Comparison of ENCODE assay signal across 1 cellular context in the genomic region with DNA sequence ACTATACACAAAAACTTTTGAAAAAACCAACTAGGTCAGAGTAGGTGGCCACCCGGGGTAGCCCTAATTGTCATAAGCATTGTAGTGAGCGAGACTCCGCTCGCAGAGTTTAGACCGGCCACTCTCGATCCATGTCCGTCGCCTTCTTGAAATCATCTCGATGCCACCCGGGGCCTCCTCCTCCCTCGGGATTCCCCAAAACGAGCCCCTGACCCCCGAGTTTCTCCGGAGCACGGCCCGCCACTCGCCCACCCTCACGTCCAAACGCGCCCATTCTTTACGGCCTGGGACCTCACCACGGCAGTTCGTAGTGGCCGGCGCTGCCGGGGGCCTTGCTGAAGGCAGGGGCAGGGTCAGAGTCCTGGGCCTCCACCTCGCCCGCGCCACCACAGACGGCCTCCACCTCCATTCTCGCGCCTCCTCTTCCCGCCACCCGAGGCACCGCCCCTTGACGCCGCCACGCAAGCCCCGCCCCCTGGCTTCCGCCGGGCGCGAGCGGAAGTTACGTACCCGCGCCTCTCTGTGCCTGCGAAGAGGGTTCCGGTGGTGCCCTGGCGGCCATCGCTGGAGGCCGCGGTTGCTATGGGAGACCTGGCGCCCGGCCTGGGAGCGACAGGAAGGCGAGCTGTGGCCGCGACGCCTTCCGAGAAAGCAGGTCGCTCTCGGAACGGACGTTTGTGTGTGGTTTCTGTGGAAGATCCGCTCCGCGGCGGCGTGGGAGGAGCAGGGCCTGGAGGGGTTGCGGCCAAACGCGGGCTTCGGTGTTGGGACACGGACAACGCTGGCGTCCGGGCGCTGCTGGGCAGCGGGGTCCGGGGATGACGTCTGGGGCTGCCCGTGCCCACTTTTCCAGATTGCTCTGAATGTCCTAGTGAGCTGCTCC.
TF ChIP-seq lines count a peak whose summit lies in the region.

A gene (minus strand): TSS at position 425 of the 883 bp plus-strand sequence. CDS start 16 bp downstream, at position 409.

TF ChIP-seq in HEK293, 187 proteins besides CTCF, POLR2A, EP300 and RAD21 (continued from another document and continues in another):
- TF ChIP-seq HOXC10 (CRISPR knock-in tag; IDR thresholded peaks at IDR 0.05), result 0 out of 2 replicates have a peak, but pooled peaks have one; percentile 88
- no peak for TF ChIP-seq BCL11A (tag by site-specific recombination; IDR thresholded peaks at IDR 0.05; ENCODE audit: low read depth)
- no peak; the same call in 1 of the 2 replicates for TF ChIP-seq MYNN (tag by site-specific recombination; IDR thresholded peaks at IDR 0.05; ENCODE audit: borderline replicate concordance)
- TF ChIP-seq, protein P1, sequence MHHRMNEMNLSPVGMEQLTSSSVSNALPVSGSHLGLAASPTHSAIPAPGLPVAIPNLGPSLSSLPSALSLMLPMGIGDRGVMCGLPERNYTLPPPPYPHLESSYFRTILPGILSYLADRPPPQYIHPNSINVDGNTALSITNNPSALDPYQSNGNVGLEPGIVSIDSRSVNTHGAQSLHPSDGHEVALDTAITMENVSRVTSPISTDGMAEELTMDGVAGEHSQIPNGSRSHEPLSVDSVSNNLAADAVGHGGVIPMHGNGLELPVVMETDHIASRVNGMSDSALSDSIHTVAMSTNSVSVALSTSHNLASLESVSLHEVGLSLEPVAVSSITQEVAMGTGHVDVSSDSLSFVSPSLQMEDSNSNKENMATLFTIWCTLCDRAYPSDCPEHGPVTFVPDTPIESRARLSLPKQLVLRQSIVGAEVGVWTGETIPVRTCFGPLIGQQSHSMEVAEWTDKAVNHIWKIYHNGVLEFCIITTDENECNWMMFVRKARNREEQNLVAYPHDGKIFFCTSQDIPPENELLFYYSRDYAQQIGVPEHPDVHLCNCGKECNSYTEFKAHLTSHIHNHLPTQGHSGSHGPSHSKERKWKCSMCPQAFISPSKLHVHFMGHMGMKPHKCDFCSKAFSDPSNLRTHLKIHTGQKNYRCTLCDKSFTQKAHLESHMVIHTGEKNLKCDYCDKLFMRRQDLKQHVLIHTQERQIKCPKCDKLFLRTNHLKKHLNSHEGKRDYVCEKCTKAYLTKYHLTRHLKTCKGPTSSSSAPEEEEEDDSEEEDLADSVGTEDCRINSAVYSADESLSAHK (tag by site-specific recombination; IDR thresholded peaks at IDR 0.05), result no peak
- TF ChIP-seq ZNF560 (tag by site-specific recombination; IDR thresholded peaks at IDR 0.05; ENCODE audit: borderline replicate concordance), result no peak
- TF ChIP-seq SCRT1 (tag by site-specific recombination; IDR thresholded peaks at IDR 0.05; ENCODE audit: borderline replicate concordance), result no peak
- no peak for TF ChIP-seq ZNF132 (tag by site-specific recombination; IDR thresholded peaks at IDR 0.05; ENCODE audit: borderline replicate concordance)
- no peak for TF ChIP-seq ZNF530 (tag by site-specific recombination; IDR thresholded peaks at IDR 0.05; ENCODE audit: low read depth)
- no peak for TF ChIP-seq TCF7L2 (IDR thresholded peaks at IDR 0.05; ENCODE audit: borderline replicate concordance, low read depth, low read length)
- TF ChIP-seq, protein P2, sequence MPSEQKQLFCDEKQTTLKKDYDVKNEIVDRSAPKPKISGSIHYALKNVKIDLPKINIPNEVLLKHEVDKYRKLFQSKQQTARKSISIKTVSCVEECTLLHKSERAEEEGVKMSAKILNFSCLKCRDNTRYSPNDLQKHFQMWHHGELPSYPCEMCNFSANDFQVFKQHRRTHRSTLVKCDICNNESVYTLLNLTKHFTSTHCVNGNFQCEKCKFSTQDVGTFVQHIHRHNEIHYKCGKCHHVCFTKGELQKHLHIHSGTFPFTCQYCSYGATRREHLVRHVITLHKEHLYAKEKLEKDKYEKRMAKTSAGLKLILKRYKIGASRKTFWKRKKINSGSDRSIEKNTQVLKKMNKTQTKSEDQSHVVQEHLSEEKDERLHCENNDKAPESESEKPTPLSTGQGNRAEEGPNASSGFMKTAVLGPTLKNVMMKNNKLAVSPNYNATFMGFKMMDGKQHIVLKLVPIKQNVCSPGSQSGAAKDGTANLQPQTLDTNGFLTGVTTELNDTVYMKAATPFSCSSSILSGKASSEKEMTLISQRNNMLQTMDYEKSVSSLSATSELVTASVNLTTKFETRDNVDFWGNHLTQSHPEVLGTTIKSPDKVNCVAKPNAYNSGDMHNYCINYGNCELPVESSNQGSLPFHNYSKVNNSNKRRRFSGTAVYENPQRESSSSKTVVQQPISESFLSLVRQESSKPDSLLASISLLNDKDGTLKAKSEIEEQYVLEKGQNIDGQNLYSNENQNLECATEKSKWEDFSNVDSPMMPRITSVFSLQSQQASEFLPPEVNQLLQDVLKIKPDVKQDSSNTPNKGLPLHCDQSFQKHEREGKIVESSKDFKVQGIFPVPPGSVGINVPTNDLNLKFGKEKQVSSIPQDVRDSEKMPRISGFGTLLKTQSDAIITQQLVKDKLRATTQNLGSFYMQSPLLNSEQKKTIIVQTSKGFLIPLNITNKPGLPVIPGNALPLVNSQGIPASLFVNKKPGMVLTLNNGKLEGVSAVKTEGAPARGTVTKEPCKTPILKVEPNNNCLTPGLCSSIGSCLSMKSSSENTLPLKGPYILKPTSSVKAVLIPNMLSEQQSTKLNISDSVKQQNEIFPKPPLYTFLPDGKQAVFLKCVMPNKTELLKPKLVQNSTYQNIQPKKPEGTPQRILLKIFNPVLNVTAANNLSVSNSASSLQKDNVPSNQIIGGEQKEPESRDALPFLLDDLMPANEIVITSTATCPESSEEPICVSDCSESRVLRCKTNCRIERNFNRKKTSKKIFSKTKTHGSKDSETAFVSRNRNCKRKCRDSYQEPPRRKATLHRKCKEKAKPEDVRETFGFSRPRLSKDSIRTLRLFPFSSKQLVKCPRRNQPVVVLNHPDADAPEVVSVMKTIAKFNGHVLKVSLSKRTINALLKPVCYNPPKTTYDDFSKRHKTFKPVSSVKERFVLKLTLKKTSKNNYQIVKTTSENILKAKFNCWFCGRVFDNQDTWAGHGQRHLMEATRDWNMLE (tag by site-specific recombination; conservative IDR thresholded peaks at IDR 0.05; ENCODE audit: low read depth), result peak; percentile 51; the same call in 1 of the 2 replicates
- no peak for TF ChIP-seq ZNF19 (tag by site-specific recombination; IDR thresholded peaks at IDR 0.05; ENCODE audit: low read depth)
- no peak for TF ChIP-seq ZNF514 (tag by site-specific recombination; IDR thresholded peaks at IDR 0.05)
- TF ChIP-seq OVOL3 (tag by site-specific recombination; IDR thresholded peaks at IDR 0.05), result no peak
- 0 out of 2 replicates have a peak, but pooled peaks have one; percentile 34 for TF ChIP-seq ZNF146 (tag by site-specific recombination; IDR thresholded peaks at IDR 0.05)
- no peak for TF ChIP-seq ZNF521 (tag by site-specific recombination; IDR thresholded peaks at IDR 0.05)
- TF ChIP-seq, protein P3, sequence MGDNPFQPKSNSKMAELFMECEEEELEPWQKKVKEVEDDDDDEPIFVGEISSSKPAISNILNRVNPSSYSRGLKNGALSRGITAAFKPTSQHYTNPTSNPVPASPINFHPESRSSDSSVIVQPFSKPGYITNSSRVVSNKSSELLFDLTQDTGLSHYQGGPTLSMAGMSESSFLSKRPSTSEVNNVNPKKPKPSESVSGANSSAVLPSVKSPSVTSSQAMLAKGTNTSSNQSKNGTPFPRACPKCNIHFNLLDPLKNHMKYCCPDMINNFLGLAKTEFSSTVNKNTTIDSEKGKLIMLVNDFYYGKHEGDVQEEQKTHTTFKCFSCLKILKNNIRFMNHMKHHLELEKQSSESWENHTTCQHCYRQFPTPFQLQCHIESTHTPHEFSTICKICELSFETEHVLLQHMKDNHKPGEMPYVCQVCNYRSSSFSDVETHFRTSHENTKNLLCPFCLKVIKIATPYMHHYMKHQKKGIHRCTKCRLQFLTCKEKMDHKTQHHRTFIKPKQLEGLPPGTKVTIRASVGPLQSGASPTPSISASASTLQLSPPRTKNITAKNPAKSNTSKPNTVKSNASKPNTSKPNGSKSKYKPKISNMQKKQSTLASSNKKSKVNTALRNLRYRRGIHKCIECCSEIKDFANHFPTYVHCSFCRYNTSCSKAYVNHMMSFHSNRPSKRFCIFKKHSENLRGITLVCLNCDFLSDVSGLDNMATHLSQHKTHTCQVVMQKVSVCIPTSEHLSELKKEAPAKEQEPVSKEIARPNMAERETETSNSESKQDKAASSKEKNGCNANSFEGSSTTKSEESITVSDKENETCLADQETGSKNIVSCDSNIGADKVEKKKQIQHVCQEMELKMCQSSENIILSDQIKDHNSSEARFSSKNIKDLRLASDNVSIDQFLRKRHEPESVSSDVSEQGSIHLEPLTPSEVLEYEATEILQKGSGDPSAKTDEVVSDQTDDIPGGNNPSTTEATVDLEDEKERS (tag by site-specific recombination; IDR thresholded peaks at IDR 0.05), result no peak
- TF ChIP-seq ZNF677 (tag by site-specific recombination; IDR thresholded peaks at IDR 0.05), result no peak
- TF ChIP-seq ZFP3 (tag by site-specific recombination; IDR thresholded peaks at IDR 0.05; ENCODE audit: low read depth), result no peak
- peak; percentile 96 for TF ChIP-seq SP2 (tag by site-specific recombination; IDR thresholded peaks at IDR 0.05)
- TF ChIP-seq, protein P4, sequence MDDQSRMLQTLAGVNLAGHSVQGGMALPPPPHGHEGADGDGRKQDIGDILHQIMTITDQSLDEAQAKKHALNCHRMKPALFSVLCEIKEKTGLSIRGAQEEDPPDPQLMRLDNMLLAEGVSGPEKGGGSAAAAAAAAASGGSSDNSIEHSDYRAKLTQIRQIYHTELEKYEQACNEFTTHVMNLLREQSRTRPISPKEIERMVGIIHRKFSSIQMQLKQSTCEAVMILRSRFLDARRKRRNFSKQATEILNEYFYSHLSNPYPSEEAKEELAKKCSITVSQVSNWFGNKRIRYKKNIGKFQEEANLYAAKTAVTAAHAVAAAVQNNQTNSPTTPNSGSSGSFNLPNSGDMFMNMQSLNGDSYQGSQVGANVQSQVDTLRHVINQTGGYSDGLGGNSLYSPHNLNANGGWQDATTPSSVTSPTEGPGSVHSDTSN (CRISPR knock-in tag; IDR thresholded peaks at IDR 0.05), result peak; percentile 91; the same call in 1 of the 2 replicates
- TF ChIP-seq, protein P5, sequence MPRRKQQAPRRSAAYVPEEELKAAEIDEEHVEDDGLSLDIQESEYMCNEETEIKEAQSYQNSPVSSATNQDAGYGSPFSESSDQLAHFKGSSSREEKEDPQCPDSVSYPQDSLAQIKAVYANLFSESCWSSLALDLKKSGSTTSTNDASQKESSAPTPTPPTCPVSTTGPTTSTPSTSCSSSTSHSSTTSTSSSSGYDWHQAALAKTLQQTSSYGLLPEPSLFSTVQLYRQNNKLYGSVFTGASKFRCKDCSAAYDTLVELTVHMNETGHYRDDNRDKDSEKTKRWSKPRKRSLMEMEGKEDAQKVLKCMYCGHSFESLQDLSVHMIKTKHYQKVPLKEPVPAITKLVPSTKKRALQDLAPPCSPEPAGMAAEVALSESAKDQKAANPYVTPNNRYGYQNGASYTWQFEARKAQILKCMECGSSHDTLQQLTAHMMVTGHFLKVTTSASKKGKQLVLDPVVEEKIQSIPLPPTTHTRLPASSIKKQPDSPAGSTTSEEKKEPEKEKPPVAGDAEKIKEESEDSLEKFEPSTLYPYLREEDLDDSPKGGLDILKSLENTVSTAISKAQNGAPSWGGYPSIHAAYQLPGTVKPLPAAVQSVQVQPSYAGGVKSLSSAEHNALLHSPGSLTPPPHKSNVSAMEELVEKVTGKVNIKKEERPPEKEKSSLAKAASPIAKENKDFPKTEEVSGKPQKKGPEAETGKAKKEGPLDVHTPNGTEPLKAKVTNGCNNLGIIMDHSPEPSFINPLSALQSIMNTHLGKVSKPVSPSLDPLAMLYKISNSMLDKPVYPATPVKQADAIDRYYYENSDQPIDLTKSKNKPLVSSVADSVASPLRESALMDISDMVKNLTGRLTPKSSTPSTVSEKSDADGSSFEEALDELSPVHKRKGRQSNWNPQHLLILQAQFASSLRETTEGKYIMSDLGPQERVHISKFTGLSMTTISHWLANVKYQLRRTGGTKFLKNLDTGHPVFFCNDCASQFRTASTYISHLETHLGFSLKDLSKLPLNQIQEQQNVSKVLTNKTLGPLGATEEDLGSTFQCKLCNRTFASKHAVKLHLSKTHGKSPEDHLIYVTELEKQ (tag by site-specific recombination; IDR thresholded peaks at IDR 0.05; ENCODE audit: borderline replicate concordance), result no peak
- TF ChIP-seq ZNF843 (tag by site-specific recombination; IDR thresholded peaks at IDR 0.05), result 0 out of 2 replicates have a peak, but pooled peaks have one; percentile 28
- TF ChIP-seq ZBTB7A (tag by site-specific recombination; IDR thresholded peaks at IDR 0.05; ENCODE audit: low read depth), result peak; percentile 85
- TF ChIP-seq ZNF610 (tag by site-specific recombination; IDR thresholded peaks at IDR 0.05; ENCODE audit: borderline replicate concordance), result 0 out of 2 replicates have a peak, but pooled peaks have one; percentile 20
- peak; percentile 91 for TF ChIP-seq KLF16 (tag by site-specific recombination; IDR thresholded peaks at IDR 0.05)
- no peak for TF ChIP-seq ZNF658 (tag by site-specific recombination; IDR thresholded peaks at IDR 0.05)
- TF ChIP-seq IKZF3 (tag by site-specific recombination; IDR thresholded peaks at IDR 0.05), result no peak
- TF ChIP-seq, protein P6, sequence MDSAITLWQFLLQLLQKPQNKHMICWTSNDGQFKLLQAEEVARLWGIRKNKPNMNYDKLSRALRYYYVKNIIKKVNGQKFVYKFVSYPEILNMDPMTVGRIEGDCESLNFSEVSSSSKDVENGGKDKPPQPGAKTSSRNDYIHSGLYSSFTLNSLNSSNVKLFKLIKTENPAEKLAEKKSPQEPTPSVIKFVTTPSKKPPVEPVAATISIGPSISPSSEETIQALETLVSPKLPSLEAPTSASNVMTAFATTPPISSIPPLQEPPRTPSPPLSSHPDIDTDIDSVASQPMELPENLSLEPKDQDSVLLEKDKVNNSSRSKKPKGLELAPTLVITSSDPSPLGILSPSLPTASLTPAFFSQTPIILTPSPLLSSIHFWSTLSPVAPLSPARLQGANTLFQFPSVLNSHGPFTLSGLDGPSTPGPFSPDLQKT (IDR thresholded peaks at IDR 0.05; ENCODE audit: borderline replicate concordance, low read depth, low read length), result no peak
- no peak for TF ChIP-seq ZNF155 (tag by site-specific recombination; IDR thresholded peaks at IDR 0.05)
- TF ChIP-seq, protein P7, sequence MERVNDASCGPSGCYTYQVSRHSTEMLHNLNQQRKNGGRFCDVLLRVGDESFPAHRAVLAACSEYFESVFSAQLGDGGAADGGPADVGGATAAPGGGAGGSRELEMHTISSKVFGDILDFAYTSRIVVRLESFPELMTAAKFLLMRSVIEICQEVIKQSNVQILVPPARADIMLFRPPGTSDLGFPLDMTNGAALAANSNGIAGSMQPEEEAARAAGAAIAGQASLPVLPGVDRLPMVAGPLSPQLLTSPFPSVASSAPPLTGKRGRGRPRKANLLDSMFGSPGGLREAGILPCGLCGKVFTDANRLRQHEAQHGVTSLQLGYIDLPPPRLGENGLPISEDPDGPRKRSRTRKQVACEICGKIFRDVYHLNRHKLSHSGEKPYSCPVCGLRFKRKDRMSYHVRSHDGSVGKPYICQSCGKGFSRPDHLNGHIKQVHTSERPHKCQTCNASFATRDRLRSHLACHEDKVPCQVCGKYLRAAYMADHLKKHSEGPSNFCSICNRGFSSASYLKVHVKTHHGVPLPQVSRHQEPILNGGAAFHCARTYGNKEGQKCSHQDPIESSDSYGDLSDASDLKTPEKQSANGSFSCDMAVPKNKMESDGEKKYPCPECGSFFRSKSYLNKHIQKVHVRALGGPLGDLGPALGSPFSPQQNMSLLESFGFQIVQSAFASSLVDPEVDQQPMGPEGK (tag by site-specific recombination; IDR thresholded peaks at IDR 0.05), result peak; percentile 54
- peak; percentile 87; the same call in 1 of the 2 replicates for TF ChIP-seq HOXD13 (CRISPR knock-in tag; IDR thresholded peaks at IDR 0.05; ENCODE audit: borderline replicate concordance)
- TF ChIP-seq ZNF302 (tag by site-specific recombination; IDR thresholded peaks at IDR 0.05; ENCODE audit: low read depth), result no peak
- TF ChIP-seq ZNF394 (tag by site-specific recombination; IDR thresholded peaks at IDR 0.05; ENCODE audit: borderline replicate concordance), result no peak
- TF ChIP-seq ZNF558 (tag by site-specific recombination; IDR thresholded peaks at IDR 0.05), result no peak
- no peak for TF ChIP-seq ZNF214 (tag by site-specific recombination; IDR thresholded peaks at IDR 0.05; ENCODE audit: borderline replicate concordance)
- no peak for TF ChIP-seq ZNF670 (tag by site-specific recombination; IDR thresholded peaks at IDR 0.05; ENCODE audit: low read depth)
